Comparison of ENCODE assay signal across 3 cellular contexts in the genomic region with DNA sequence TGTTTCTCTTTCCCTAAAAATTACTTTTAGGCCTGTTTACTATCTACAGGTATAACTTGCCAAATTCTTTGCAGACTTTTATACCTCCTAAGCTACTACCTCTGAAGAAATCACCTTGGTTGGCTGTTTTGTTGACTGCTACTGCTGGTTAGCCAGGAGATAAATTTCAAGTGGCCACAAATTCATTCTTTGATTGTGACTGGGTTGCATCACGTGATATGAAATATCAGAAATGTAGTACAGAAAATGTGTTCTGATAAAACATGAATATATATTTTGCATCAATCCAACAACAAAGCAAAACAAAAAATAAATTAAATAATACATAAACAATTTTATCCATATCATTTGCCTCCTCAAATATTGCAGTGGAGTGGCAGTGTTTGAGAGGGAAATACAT.
TF ChIP-seq lines count a peak whose summit lies in the region.

No MANE protein-coding gene starts in this region.

TF ChIP-seq in HepG2, 621 proteins besides CTCF, POLR2A, EP300 and RAD21:
- TF ChIP-seq, protein P1, sequence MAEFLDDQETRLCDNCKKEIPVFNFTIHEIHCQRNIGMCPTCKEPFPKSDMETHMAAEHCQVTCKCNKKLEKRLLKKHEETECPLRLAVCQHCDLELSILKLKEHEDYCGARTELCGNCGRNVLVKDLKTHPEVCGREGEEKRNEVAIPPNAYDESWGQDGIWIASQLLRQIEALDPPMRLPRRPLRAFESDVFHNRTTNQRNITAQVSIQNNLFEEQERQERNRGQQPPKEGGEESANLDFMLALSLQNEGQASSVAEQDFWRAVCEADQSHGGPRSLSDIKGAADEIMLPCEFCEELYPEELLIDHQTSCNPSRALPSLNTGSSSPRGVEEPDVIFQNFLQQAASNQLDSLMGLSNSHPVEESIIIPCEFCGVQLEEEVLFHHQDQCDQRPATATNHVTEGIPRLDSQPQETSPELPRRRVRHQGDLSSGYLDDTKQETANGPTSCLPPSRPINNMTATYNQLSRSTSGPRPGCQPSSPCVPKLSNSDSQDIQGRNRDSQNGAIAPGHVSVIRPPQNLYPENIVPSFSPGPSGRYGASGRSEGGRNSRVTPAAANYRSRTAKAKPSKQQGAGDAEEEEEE (CRISPR knock-in tag; IDR thresholded peaks at IDR 0.05; ENCODE audit: borderline replicate concordance) = no peak
- no peak for TF ChIP-seq ZNF501 (CRISPR knock-in tag; IDR thresholded peaks at IDR 0.05)
- TF ChIP-seq ZNF546 (CRISPR knock-in tag; conservative IDR thresholded peaks at IDR 0.05) = no peak
- TF ChIP-seq ZBTB3 (CRISPR knock-in tag; IDR thresholded peaks at IDR 0.05; ENCODE audit: borderline replicate concordance, low read depth) = no peak
- peak; percentile 8; the same call in 1 of the 2 replicates for TF ChIP-seq USF2 (IDR thresholded peaks at IDR 0.05; ENCODE audit: low read depth, low read length)
- TF ChIP-seq USF2 (CRISPR knock-in tag; IDR thresholded peaks at IDR 0.05; ENCODE audit: borderline replicate concordance) = no peak
- peak; percentile 68; the same call in 1 of the 2 replicates for TF ChIP-seq RAD51 (IDR thresholded peaks at IDR 0.05; ENCODE audit: borderline replicate concordance)
- TF ChIP-seq MYC (CRISPR knock-in tag; IDR thresholded peaks at IDR 0.05; ENCODE audit: borderline replicate concordance) = no peak
- TF ChIP-seq MTA1 (CRISPR knock-in tag; IDR thresholded peaks at IDR 0.05; ENCODE audit: borderline replicate concordance) = no peak
TF ChIP-seq in HepG2: peak in this region for 2.

TF ChIP-seq in GM12878, 131 proteins besides CTCF, POLR2A, EP300 and RAD21:
- no peak for TF ChIP-seq SMAD1 (IDR thresholded peaks at IDR 0.05; ENCODE audit: low read depth, partially characterized antibody)
- no peak for TF ChIP-seq SUZ12 (IDR thresholded peaks at IDR 0.05; ENCODE audit: unreplicated experiment)
- no peak for TF ChIP-seq SIN3A (IDR thresholded peaks at IDR 0.05; ENCODE audit: low read depth, low read length)
- no peak for TF ChIP-seq BHLHE40 (IDR thresholded peaks at IDR 0.05; ENCODE audit: borderline replicate concordance in 1 of 2, low read depth in 2 of 2, low read length in 1 of 2)
- TF ChIP-seq BMI1 (IDR thresholded peaks at IDR 0.05; ENCODE audit: borderline replicate concordance) = no peak
- no peak for TF ChIP-seq GATAD2B (conservative IDR thresholded peaks at IDR 0.05; ENCODE audit: low read depth)
- TF ChIP-seq RAD51 (IDR thresholded peaks at IDR 0.05) = 0 out of 2 replicates have a peak, but pooled peaks have one; percentile 21
TF ChIP-seq in GM12878: peak in this region for 1.

TF ChIP-seq in K562, 482 proteins besides CTCF, POLR2A, EP300 and RAD21:
- TF ChIP-seq ZNF507 (tag; conservative IDR thresholded peaks at IDR 0.05) = no peak
- TF ChIP-seq, protein P2, sequence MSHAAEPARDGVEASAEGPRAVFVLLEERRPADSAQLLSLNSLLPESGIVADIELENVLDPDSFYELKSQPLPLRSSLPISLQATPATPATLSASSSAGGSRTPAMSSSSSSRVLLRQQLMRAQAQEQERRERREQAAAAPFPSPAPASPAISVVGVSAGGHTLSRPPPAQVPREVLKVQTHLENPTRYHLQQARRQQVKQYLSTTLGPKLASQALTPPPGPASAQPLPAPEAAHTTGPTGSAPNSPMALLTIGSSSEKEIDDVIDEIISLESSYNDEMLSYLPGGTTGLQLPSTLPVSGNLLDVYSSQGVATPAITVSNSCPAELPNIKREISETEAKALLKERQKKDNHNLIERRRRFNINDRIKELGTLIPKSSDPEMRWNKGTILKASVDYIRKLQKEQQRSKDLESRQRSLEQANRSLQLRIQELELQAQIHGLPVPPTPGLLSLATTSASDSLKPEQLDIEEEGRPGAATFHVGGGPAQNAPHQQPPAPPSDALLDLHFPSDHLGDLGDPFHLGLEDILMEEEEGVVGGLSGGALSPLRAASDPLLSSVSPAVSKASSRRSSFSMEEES (CRISPR knock-in tag; IDR thresholded peaks at IDR 0.05) = peak; percentile 83
